In the genomic region with DNA sequence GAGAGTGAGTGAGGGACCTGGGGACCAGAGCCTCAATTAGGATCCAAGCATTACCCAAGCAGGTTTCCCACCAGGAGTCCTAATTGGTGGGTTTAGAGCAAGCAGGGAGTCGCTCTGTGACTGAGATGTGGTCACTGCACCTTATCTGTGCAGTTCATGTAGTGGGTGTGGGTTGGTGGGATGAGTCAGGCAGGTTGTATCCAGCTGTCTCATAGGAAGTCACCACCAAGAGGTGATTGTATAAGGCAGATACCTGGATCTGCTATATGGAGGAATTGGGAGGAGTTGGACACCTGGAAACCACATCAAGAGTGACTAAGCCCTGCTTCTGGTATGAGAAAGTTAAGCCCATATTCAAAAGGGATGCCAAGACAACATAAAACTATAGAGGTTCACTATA, we compare ENCODE assay signal across 2 cellular contexts.
A peak's percentile ranks its signal among the peaks of the same experiment; 100 is the strongest.
TF ChIP-seq lines count a peak whose summit lies in the region.

No MANE protein-coding gene starts in this region.

TF ChIP-seq in IMR-90, 13 proteins besides CTCF, POLR2A, EP300 and RAD21:
- TF ChIP-seq MXI1 (IDR thresholded peaks at IDR 0.05; ENCODE audit: borderline replicate concordance, low read depth, low read length) (no peak), CEBPB (IDR thresholded peaks at IDR 0.05; ENCODE audit: low read depth, low read length) (no peak), RCOR1 (IDR thresholded peaks at IDR 0.05; ENCODE audit: insufficient replicate concordance, low read length) (no peak)

TF ChIP-seq in K562, 482 proteins besides CTCF, POLR2A, EP300 and RAD21 (continued from another document and continues in another):
- TF ChIP-seq, protein P1, sequence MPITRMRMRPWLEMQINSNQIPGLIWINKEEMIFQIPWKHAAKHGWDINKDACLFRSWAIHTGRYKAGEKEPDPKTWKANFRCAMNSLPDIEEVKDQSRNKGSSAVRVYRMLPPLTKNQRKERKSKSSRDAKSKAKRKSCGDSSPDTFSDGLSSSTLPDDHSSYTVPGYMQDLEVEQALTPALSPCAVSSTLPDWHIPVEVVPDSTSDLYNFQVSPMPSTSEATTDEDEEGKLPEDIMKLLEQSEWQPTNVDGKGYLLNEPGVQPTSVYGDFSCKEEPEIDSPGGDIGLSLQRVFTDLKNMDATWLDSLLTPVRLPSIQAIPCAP (CRISPR knock-in tag; IDR thresholded peaks at IDR 0.05; ENCODE audit: borderline replicate concordance) = no peak
- no peak for TF ChIP-seq MECOM (CRISPR knock-in tag; IDR thresholded peaks at IDR 0.05)
- TF ChIP-seq SMARCE1 (IDR thresholded peaks at IDR 0.05) = peak; percentile 57; the same call in 1 of the 2 replicates
- TF ChIP-seq TAF15 (IDR thresholded peaks at IDR 0.05; ENCODE audit: low read depth, low read length) = no peak
- no peak for TF ChIP-seq ZNF282 (CRISPR knock-in tag; IDR thresholded peaks at IDR 0.05)
- TF ChIP-seq POLR2AphosphoS5 (IDR thresholded peaks at IDR 0.05; ENCODE audit: control insufficient read depth, insufficient read depth, low read depth, low read length) = peak; percentile 28; the same call in 1 of the 2 replicates
- TF ChIP-seq, protein P2, sequence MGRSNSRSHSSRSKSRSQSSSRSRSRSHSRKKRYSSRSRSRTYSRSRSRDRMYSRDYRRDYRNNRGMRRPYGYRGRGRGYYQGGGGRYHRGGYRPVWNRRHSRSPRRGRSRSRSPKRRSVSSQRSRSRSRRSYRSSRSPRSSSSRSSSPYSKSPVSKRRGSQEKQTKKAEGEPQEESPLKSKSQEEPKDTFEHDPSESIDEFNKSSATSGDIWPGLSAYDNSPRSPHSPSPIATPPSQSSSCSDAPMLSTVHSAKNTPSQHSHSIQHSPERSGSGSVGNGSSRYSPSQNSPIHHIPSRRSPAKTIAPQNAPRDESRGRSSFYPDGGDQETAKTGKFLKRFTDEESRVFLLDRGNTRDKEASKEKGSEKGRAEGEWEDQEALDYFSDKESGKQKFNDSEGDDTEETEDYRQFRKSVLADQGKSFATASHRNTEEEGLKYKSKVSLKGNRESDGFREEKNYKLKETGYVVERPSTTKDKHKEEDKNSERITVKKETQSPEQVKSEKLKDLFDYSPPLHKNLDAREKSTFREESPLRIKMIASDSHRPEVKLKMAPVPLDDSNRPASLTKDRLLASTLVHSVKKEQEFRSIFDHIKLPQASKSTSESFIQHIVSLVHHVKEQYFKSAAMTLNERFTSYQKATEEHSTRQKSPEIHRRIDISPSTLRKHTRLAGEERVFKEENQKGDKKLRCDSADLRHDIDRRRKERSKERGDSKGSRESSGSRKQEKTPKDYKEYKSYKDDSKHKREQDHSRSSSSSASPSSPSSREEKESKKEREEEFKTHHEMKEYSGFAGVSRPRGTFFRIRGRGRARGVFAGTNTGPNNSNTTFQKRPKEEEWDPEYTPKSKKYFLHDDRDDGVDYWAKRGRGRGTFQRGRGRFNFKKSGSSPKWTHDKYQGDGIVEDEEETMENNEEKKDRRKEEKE (IDR thresholded peaks at IDR 0.05; ENCODE audit: borderline replicate concordance in 1 of 2, control insufficient read depth in 1 of 2, low read depth in 2 of 2, low read length in 1 of 2) = no peak
- no peak for TF ChIP-seq ZNF121 (CRISPR knock-in tag; conservative IDR thresholded peaks at IDR 0.05)
- TF ChIP-seq ZNF133 (CRISPR knock-in tag; IDR thresholded peaks at IDR 0.05) = no peak
- TF ChIP-seq, protein P3, sequence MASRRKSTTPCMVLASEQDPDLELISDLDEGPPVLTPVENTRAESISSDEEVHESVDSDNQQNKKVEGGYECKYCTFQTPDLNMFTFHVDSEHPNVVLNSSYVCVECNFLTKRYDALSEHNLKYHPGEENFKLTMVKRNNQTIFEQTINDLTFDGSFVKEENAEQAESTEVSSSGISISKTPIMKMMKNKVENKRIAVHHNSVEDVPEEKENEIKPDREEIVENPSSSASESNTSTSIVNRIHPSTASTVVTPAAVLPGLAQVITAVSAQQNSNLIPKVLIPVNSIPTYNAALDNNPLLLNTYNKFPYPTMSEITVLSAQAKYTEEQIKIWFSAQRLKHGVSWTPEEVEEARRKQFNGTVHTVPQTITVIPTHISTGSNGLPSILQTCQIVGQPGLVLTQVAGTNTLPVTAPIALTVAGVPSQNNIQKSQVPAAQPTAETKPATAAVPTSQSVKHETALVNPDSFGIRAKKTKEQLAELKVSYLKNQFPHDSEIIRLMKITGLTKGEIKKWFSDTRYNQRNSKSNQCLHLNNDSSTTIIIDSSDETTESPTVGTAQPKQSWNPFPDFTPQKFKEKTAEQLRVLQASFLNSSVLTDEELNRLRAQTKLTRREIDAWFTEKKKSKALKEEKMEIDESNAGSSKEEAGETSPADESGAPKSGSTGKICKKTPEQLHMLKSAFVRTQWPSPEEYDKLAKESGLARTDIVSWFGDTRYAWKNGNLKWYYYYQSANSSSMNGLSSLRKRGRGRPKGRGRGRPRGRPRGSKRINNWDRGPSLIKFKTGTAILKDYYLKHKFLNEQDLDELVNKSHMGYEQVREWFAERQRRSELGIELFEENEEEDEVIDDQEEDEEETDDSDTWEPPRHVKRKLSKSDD (conservative IDR thresholded peaks at IDR 0.05; ENCODE audit: low read length) = no peak
- no peak for TF ChIP-seq RAD51 (IDR thresholded peaks at IDR 0.05; ENCODE audit: borderline replicate concordance, low read depth)
- TF ChIP-seq STAT5A (IDR thresholded peaks at IDR 0.05; ENCODE audit: borderline replicate concordance, low read length) = peak; percentile 22; the same call in 1 of the 2 replicates
- no peak for TF ChIP-seq CREBBP (IDR thresholded peaks at IDR 0.05; ENCODE audit: low read depth, low read length)
- TF ChIP-seq RCOR1 (IDR thresholded peaks at IDR 0.05; ENCODE audit: borderline replicate concordance in 1 of 2, low read depth in 2 of 2, low read length in 2 of 2) = peak in 1 of 2 experiments; percentile 34; a peak in 1 of 4 replicates
- TF ChIP-seq, protein P4, sequence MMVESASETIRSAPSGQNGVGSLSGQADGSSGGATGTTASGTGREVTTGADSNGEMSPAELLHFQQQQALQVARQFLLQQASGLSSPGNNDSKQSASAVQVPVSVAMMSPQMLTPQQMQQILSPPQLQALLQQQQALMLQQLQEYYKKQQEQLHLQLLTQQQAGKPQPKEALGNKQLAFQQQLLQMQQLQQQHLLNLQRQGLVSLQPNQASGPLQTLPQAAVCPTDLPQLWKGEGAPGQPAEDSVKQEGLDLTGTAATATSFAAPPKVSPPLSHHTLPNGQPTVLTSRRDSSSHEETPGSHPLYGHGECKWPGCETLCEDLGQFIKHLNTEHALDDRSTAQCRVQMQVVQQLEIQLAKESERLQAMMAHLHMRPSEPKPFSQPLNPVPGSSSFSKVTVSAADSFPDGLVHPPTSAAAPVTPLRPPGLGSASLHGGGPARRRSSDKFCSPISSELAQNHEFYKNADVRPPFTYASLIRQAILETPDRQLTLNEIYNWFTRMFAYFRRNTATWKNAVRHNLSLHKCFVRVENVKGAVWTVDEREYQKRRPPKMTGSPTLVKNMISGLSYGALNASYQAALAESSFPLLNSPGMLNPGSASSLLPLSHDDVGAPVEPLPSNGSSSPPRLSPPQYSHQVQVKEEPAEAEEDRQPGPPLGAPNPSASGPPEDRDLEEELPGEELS (CRISPR knock-in tag; IDR thresholded peaks at IDR 0.05; ENCODE audit: borderline replicate concordance) = no peak
- TF ChIP-seq, protein P5, sequence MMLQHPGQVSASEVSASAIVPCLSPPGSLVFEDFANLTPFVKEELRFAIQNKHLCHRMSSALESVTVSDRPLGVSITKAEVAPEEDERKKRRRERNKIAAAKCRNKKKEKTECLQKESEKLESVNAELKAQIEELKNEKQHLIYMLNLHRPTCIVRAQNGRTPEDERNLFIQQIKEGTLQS (IDR thresholded peaks at IDR 0.05) = peak; percentile 65
- TF ChIP-seq, protein P5 (CRISPR knock-in tag; conservative IDR thresholded peaks at IDR 0.05) = no peak
- TF ChIP-seq STAT5B (CRISPR knock-in tag; IDR thresholded peaks at IDR 0.05) = no peak
- no peak for TF ChIP-seq IRF2 (CRISPR knock-in tag; IDR thresholded peaks at IDR 0.05)
- TF ChIP-seq ZNF589 (CRISPR knock-in tag; IDR thresholded peaks at IDR 0.05; ENCODE audit: low read depth) = no peak
- TF ChIP-seq ZNF316 (IDR thresholded peaks at IDR 0.05) = 0 out of 2 replicates have a peak, but pooled peaks have one; percentile 2
- peak; percentile 72 for TF ChIP-seq DPF2 (IDR thresholded peaks at IDR 0.05)
- TF ChIP-seq, protein P6, sequence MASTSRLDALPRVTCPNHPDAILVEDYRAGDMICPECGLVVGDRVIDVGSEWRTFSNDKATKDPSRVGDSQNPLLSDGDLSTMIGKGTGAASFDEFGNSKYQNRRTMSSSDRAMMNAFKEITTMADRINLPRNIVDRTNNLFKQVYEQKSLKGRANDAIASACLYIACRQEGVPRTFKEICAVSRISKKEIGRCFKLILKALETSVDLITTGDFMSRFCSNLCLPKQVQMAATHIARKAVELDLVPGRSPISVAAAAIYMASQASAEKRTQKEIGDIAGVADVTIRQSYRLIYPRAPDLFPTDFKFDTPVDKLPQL (IDR thresholded peaks at IDR 0.05; ENCODE audit: extremely low read depth, insufficient read length) = no peak
- no peak for TF ChIP-seq HNRNPLL (IDR thresholded peaks at IDR 0.05; ENCODE audit: low read depth, low read length, poor library complexity, severe bottlenecking)
- TF ChIP-seq ZNF785 (CRISPR knock-in tag; IDR thresholded peaks at IDR 0.05) = no peak
- TF ChIP-seq FOSL1 (tag; conservative IDR thresholded peaks at IDR 0.05) = peak; percentile 71
- no peak for TF ChIP-seq SMAD4 (CRISPR knock-in tag; conservative IDR thresholded peaks at IDR 0.05)
- TF ChIP-seq MTA1 (IDR thresholded peaks at IDR 0.05; ENCODE audit: borderline replicate concordance) = no peak
- TF ChIP-seq, protein P7, sequence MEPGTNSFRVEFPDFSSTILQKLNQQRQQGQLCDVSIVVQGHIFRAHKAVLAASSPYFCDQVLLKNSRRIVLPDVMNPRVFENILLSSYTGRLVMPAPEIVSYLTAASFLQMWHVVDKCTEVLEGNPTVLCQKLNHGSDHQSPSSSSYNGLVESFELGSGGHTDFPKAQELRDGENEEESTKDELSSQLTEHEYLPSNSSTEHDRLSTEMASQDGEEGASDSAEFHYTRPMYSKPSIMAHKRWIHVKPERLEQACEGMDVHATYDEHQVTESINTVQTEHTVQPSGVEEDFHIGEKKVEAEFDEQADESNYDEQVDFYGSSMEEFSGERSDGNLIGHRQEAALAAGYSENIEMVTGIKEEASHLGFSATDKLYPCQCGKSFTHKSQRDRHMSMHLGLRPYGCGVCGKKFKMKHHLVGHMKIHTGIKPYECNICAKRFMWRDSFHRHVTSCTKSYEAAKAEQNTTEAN (CRISPR knock-in tag; IDR thresholded peaks at IDR 0.05) = no peak
- TF ChIP-seq TEAD4 (IDR thresholded peaks at IDR 0.05; ENCODE audit: low read length) = peak; percentile 72
- TF ChIP-seq TEAD4 (CRISPR knock-in tag; IDR thresholded peaks at IDR 0.05; ENCODE audit: borderline replicate concordance) = no peak
- TF ChIP-seq ATF1 (CRISPR knock-in tag; IDR thresholded peaks at IDR 0.05) = no peak
- TF ChIP-seq ATF1 (tag; IDR thresholded peaks at IDR 0.05) = no peak
- peak; percentile 79 for TF ChIP-seq ARID1B (IDR thresholded peaks at IDR 0.05)
- TF ChIP-seq KLF16 (IDR thresholded peaks at IDR 0.05) = peak; percentile 12; the same call in 1 of the 2 replicates
- peak; percentile 42 for TF ChIP-seq NFE2 (IDR thresholded peaks at IDR 0.05; ENCODE audit: low read depth)
- TF ChIP-seq HNRNPK (IDR thresholded peaks at IDR 0.05; ENCODE audit: low read depth, low read length, poor library complexity, severe bottlenecking) = no peak
- TF ChIP-seq GTF2E2 (tag; IDR thresholded peaks at IDR 0.05) = no peak
- TF ChIP-seq SAFB2 (IDR thresholded peaks at IDR 0.05; ENCODE audit: borderline replicate concordance, low read depth, low read length, severe bottlenecking) = no peak
- TF ChIP-seq SREBF1 (IDR thresholded peaks at IDR 0.05; ENCODE audit: borderline replicate concordance, low read depth, low read length) = no peak
- TF ChIP-seq TCF7L2 (IDR thresholded peaks at IDR 0.05; ENCODE audit: low read depth, low read length) = no peak
- TF ChIP-seq NBN (IDR thresholded peaks at IDR 0.05; ENCODE audit: low read depth) = no peak
- TF ChIP-seq, protein P8, sequence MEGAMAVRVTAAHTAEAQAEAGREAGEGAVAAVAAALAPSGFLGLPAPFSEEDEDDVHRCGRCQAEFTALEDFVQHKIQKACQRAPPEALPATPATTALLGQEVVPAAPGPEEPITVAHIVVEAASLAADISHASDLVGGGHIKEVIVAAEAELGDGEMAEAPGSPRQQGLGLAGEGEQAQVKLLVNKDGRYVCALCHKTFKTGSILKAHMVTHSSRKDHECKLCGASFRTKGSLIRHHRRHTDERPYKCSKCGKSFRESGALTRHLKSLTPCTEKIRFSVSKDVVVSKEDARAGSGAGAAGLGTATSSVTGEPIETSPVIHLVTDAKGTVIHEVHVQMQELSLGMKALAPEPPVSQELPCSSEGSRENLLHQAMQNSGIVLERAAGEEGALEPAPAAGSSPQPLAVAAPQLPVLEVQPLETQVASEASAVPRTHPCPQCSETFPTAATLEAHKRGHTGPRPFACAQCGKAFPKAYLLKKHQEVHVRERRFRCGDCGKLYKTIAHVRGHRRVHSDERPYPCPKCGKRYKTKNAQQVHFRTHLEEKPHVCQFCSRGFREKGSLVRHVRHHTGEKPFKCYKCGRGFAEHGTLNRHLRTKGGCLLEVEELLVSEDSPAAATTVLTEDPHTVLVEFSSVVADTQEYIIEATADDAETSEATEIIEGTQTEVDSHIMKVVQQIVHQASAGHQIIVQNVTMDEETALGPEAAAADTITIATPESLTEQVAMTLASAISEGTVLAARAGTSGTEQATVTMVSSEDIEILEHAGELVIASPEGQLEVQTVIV (CRISPR knock-in tag; IDR thresholded peaks at IDR 0.05; ENCODE audit: borderline replicate concordance) = no peak
- TF ChIP-seq ZNF696 (CRISPR knock-in tag; conservative IDR thresholded peaks at IDR 0.05) = no peak
- TF ChIP-seq EGR1 (conservative IDR thresholded peaks at IDR 0.05) = peak; percentile 23; the same call in 1 of the 2 replicates
- TF ChIP-seq, protein P9, sequence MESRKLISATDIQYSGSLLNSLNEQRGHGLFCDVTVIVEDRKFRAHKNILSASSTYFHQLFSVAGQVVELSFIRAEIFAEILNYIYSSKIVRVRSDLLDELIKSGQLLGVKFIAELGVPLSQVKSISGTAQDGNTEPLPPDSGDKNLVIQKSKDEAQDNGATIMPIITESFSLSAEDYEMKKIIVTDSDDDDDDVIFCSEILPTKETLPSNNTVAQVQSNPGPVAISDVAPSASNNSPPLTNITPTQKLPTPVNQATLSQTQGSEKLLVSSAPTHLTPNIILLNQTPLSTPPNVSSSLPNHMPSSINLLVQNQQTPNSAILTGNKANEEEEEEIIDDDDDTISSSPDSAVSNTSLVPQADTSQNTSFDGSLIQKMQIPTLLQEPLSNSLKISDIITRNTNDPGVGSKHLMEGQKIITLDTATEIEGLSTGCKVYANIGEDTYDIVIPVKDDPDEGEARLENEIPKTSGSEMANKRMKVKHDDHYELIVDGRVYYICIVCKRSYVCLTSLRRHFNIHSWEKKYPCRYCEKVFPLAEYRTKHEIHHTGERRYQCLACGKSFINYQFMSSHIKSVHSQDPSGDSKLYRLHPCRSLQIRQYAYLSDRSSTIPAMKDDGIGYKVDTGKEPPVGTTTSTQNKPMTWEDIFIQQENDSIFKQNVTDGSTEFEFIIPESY (CRISPR knock-in tag; IDR thresholded peaks at IDR 0.05) = no peak
- TF ChIP-seq NCOR1 (IDR thresholded peaks at IDR 0.05) = peak; percentile 24; the same call in 1 of the 2 replicates
- TF ChIP-seq EWSR1 (IDR thresholded peaks at IDR 0.05; ENCODE audit: borderline replicate concordance, low read depth, partially characterized antibody) = no peak
- TF ChIP-seq ZFPM2 (CRISPR knock-in tag; IDR thresholded peaks at IDR 0.05) = no peak
- no peak for TF ChIP-seq HDAC6 (IDR thresholded peaks at IDR 0.05; ENCODE audit: low read depth, low read length)
